In the genomic region with DNA sequence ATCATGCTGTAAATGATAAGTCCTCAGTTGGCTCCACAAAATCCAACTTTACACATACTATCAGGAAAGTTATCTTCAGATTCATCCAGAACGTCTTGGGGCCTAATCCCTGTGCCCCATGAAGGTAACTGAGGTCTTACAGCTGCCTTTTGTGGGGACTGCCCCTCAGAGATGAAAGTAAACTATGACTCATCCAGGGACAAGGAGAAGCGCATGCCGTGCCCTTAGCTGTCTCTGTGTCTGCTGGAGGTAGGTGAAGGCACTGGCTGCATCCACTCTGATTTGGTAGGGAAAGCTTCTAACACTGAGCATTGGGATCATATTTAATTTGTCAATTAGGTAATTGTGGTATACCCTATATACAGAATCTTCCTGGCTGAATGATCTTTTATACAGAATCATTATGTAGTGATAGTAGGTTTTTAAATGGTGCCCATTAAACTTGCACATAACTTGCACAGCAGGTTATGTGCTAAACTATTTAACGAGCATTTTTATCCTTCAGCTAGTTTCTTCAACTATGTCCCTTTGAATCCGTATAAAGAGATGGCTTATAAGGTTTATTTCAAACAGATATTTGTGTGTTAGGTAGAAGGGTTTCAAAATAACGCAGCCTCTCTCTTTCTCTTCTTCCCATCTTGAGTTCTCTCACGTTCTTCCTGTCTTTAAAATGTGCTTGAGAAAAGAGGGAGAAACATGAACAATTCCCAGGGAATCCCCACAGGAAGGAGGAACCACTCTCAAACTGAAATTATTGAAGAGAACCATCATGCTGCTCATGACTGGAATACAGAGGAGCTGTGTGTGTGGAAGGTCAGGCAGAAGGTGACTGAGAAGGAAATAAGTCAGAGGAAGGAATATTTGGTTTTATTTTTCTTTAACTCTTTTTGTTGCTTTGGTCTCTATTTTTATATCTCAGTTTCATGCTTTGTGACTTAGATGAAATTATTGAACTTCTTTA, we compare ENCODE assay signal across 12 cellular contexts.
A peak's percentile ranks its signal among the peaks of the same experiment; 100 is the strongest.
DNase-seq lines count a peak whose midpoint lies in the region; ATAC-seq, FAIRE-seq and TF ChIP-seq lines count a peak whose summit lies in the region.
"Had no signal": no experiment of that assay in that cellular context is flagged by ENCODE, and none has a peak within 500 bp of the region (broad histone marks: within the 10 kb centered on the region; RNA-seq: fewer than 3 reads in every experiment).

No MANE protein-coding gene starts in this region.

- TF ChIP-seq CTCF in stomach (IDR thresholded peaks at IDR 0.05) (no peak), kidney (IDR thresholded peaks at IDR 0.05; ENCODE audit: borderline replicate concordance, extremely low read depth, insufficient read depth) (no peak)

- H3K9ac ChIP-seq in SK-N-MC (ENCODE audit: insufficient read length) = peak overlapping the region; percentile 32
- H3K9ac ChIP-seq in kidney (ENCODE audit: low read length in 2 of 2) = no peak overlapping the region
- H3K9ac ChIP-seq: SK-N-SH had no signal

- H3K4me1 ChIP-seq in stomach (no peaks in the 10 kb centered on the region), kidney (ENCODE audit: control insufficient read depth in 1 of 2, insufficient read depth in 1 of 2, low read depth in 1 of 2, low read length in 2 of 2) (no peaks in the 10 kb centered on the region)
- H3K4me1 ChIP-seq: right lobe of liver, upper lobe of right lung had no signal

- no peak for FAIRE-seq in kidney (lab: Jason Lieb, UNC)

- H3K27ac ChIP-seq in SK-N-MC (no peak overlapping the region), stomach (no peak overlapping the region), kidney (ENCODE audit: low read depth in 2 of 2, low read length in 2 of 2) (no peak overlapping the region)
- H3K27ac ChIP-seq: right lobe of liver, upper lobe of right lung had no signal

- TF ChIP-seq EP300 in stomach (IDR thresholded peaks at IDR 0.05) = no peak

- WGBS in stomach, 5 donors = 65 to 77% (median 72%) methylated on average over 7 of the region's 7 CpGs

- H3K27me3 ChIP-seq in stomach = no peaks in the 10 kb centered on the region
- H3K27me3 ChIP-seq: right lobe of liver, upper lobe of right lung had no signal

- no peak for TF ChIP-seq POLR2A in stomach (IDR thresholded peaks at IDR 0.05)

- no peaks in the 10 kb centered on the region for H3K36me3 ChIP-seq in SK-N-MC (ENCODE audit: insufficient read depth, low read length)
- H3K36me3 ChIP-seq in stomach = no peaks in the 10 kb centered on the region
- no peaks in the 10 kb centered on the region for H3K36me3 ChIP-seq in kidney (ENCODE audit: control insufficient read depth in 1 of 2, insufficient read depth in 2 of 2, low read length in 2 of 2)
- H3K36me3 ChIP-seq: right lobe of liver, upper lobe of right lung had no signal

- H3K9me3 ChIP-seq in SK-N-MC (ENCODE audit: low read depth, low read length) (no peaks in the 10 kb centered on the region), stomach (no peaks in the 10 kb centered on the region), kidney (ENCODE audit: control insufficient read depth in 1 of 2, low read length in 2 of 2) (no peaks in the 10 kb centered on the region)
- H3K9me3 ChIP-seq: right lobe of liver, SK-N-SH, upper lobe of right lung had no signal

- peak; percentile 36 for DNase-seq in stimulated activated CD4-positive, alpha-beta T cell treated with anti-CD3 and anti-CD28 coated beads, Interleukin-15, amount 100 ng/mL, for 24 hours
- DNase-seq in stimulated activated CD4-positive, alpha-beta T cell treated with anti-CD3 and anti-CD28 coated beads, Interleukin-12 subunit alpha, Interleukin-12 subunit beta, amount 100 ng/mL, for 4 hours = no peak
- DNase-seq in SK-N-MC (ENCODE audit: low read depth, low spot score) (no peak), stomach (no peak), kidney (no peak)
- DNase-seq in stimulated activated naive CD8-positive, alpha-beta T cell treated with anti-CD3 and anti-CD28 coated beads, Interleukin-15, Interleukin-2, amounts not matched to agents 100 U/mL and 50 U/mL, for 24 hours = peak; percentile 34
- no peak for DNase-seq in effector CD4-positive, alpha-beta T cell
- DNase-seq: amygdala, right lobe of liver, SK-N-SH, upper lobe of right lung had no signal

- intact Hi-C loops in stomach (cut with DNase I; ENCODE audit: low total_unique reads) (no loop called here), kidney (cut with DNase I) (no loop called here)

- ATAC-seq in HG02763 (IDR thresholded peaks at IDR 0.05; ENCODE audit: unreplicated experiment) = peak; percentile 92
- ATAC-seq in stimulated activated naive CD8-positive, alpha-beta T cell treated with anti-CD3 and anti-CD28 coated beads, Interleukin-15, Interleukin-2, amounts not matched to agents 100 U/mL and 50 U/mL, for 24 hours = peak; percentile 88
- ATAC-seq: upper lobe of right lung had no signal

- H3K4me3 ChIP-seq in SK-N-MC = no peak overlapping the region
- H3K4me3 ChIP-seq in stomach = no peak overlapping the region
- no peak overlapping the region for H3K4me3 ChIP-seq in kidney (ENCODE audit: low read length in 2 of 2)
- H3K4me3 ChIP-seq: right lobe of liver, upper lobe of right lung had no signal

Comparison
In these comparisons a context has a peak if more than half of its experiments do, and no peak if none do; other contexts are left out.
1. DNase-seq: peak in stimulated activated CD4-positive, alpha-beta T cell treated with anti-CD3 and anti-CD28 coated beads, Interleukin-15, amount 100 ng/mL, for 24 hours (single experiment) and stimulated activated naive CD8-positive, alpha-beta T cell treated with anti-CD3 and anti-CD28 coated beads, Interleukin-15, Interleukin-2, amounts not matched to agents 100 U/mL and 50 U/mL, for 24 hours (single experiment); none in stimulated activated CD4-positive, alpha-beta T cell treated with anti-CD3 and anti-CD28 coated beads, Interleukin-12 subunit alpha, Interleukin-12 subunit beta, amount 100 ng/mL, for 4 hours (single experiment), SK-N-MC (single experiment), stomach (single experiment), kidney (single experiment) and effector CD4-positive, alpha-beta T cell (single experiment).